In genomic region chr9:94586814-94587213, GRCh38 we compare ENCODE assay signal across 1 cellular context.
TF ChIP-seq lines count a peak whose summit lies in the region.

No MANE protein-coding gene starts in this region.

TF ChIP-seq in liver, 16 proteins besides CTCF, POLR2A, EP300 and RAD21 (continued from another document):
- TF ChIP-seq REST (IDR thresholded peaks at IDR 0.05) (no peak), FOXA2 (IDR thresholded peaks at IDR 0.05) (no peak), SP1 (IDR thresholded peaks at IDR 0.05) (no peak), RXRA (IDR thresholded peaks at IDR 0.05) (no peak), YY1 (IDR thresholded peaks at IDR 0.05) (no peak), FOXA1 (IDR thresholded peaks at IDR 0.05) (no peak), ATF3 (IDR thresholded peaks at IDR 0.05) (no peak), ZBTB33 (IDR thresholded peaks at IDR 0.05) (no peak), TAF1 (conservative IDR thresholded peaks at IDR 0.05) (no peak), HNF4A (conservative IDR thresholded peaks at IDR 0.05) (no peak), EGR1 (IDR thresholded peaks at IDR 0.05; ENCODE audit: low read depth in 2 of 2) (no peak), MAX (IDR thresholded peaks at IDR 0.05) (no peak), HNF4G (IDR thresholded peaks at IDR 0.05) (no peak)
TF ChIP-seq in liver: peak in this region for 0.
